ENCODE assay signal across 8 cellular contexts in genomic region chr1:162627662-162628296, GRCh38. TPM values are rescaled to one million over a fixed set of nuclear protein-coding genes. Genes with fewer than 3 reads are reported as not detected.
DNase-seq lines count a peak whose midpoint lies in the region; ATAC-seq, FAIRE-seq and TF ChIP-seq lines count a peak whose summit lies in the region.

No MANE protein-coding gene starts in this region.

- H3K4me2 ChIP-seq in A549 (no peak overlapping the region), PC-3 (ENCODE audit: low read length) (no peak overlapping the region)

- peak in 1 of 2 experiments; percentile 39; a peak in 2 of 5 replicates for TF ChIP-seq RAD21 in A549 (conservative IDR thresholded peaks at IDR 0.05 in 1 of 2, IDR thresholded peaks at IDR 0.05 in 1 of 2)

- no peaks in the 10 kb centered on the region for H4K20me1 ChIP-seq in PC-3 (ENCODE audit: low read length)

- CTCF ChIA-PET in A549 (lab: Yijun Ruan, JAX) (interaction anchor here (0.9 to 2.5 kb wide), 3 partner anchors 10 to 50 kb away, joined by 3 to 7 read pairs (median 6); no protein-coding TSS in a partner anchor), PC-3 (lab: Charles Lee) (interaction anchor here (1.3 kb wide), 1 partner anchor 15 kb away, joined by 3 read pairs; no protein-coding TSS in a partner anchor)

- ATAC-seq in A549 (peak; percentile 77 to 84; a peak in 5 of 6 replicates), PC-3 (peak; percentile 75), GM19455 (IDR thresholded peaks at IDR 0.05; ENCODE audit: unreplicated experiment) (no peak)

- H2AFZ ChIP-seq in PC-3 (ENCODE audit: low read length) = peak overlapping the region; percentile 16; the same call in 1 of the 2 replicates

- H3K4me3 ChIP-seq in A549 = no peak overlapping the region
- H3K4me3 ChIP-seq in PC-3 (ENCODE audit: low read length) = no peak overlapping the region
- H3K4me3 ChIP-seq in fibroblast of the aortic adventitia (ENCODE audit: low read depth, low read length) = no peak overlapping the region
- H3K4me3 ChIP-seq in suprapubic skin = no peak overlapping the region

- WGBS in A549 (ENCODE audit: missing lambda C conversion rate) = 16% methylated on average over 3 of the region's 3 CpGs
- WGBS in suprapubic skin = 68% methylated on average over 3 of the region's 3 CpGs

- POLR2A ChIA-PET in A549 (lab: Yijun Ruan, JAX) = no interaction called here
- POLR2A ChIA-PET in PC-3 (lab: Charles Lee; ENCODE audit: unreplicated experiment) = no interaction called here

- no peak for TF ChIP-seq POLR2A in A549 (IDR thresholded peaks at IDR 0.05; ENCODE audit: low read length)
- TF ChIP-seq POLR2A in suprapubic skin (IDR thresholded peaks at IDR 0.05) = no peak

- intact Hi-C loops in PC-3 (cut with micrococcal nuclease) = loop anchor here (5.0 to 10.0 kb wide), 2 partner anchors 65 to 233 kb away; no protein-coding TSS in a partner anchor

- no peak overlapping the region for H3K27ac ChIP-seq in A549
- H3K27ac ChIP-seq in PC-3 (ENCODE audit: low read length) = no peak overlapping the region
- H3K27ac ChIP-seq in suprapubic skin = no peak overlapping the region

- DNase-seq in A549 (ENCODE audit: low read depth in 1 of 2, low spot score in 1 of 2) = peak; percentile 8 to 45
- DNase-seq in GM10266 (ENCODE audit: extremely low spot score) = no peak
- DNase-seq in PC-3 = peak; percentile 70
- peak; percentile 60 for DNase-seq in fibroblast of the aortic adventitia (ENCODE audit: low read depth)
- DNase-seq in suprapubic skin (ENCODE audit: low spot score in 2 of 2) = no peak
- DNase-seq in C1 segment of cervical spinal cord (lab: John Stamatoyannopoulos, UW) = no peak
- no peak for DNase-seq in activated T-cell treated with anti-CD3 and anti-CD28 coated beads, Interleukin-2, amount 50 U/mL, for 48 hours

- no peaks in the 10 kb centered on the region for H3K36me3 ChIP-seq in PC-3 (ENCODE audit: low read depth, low read length)
- H3K36me3 ChIP-seq in suprapubic skin = no peaks in the 10 kb centered on the region

- H3K4me1 ChIP-seq in A549 (no peaks in the 10 kb centered on the region), PC-3 (ENCODE audit: insufficient read depth, low read length) (no peaks in the 10 kb centered on the region), suprapubic skin (peaks cover 11% of the 10 kb centered on the region)

- H3K9ac ChIP-seq in PC-3 (ENCODE audit: low read length) = no peak overlapping the region

- TF ChIP-seq EP300 in A549 (IDR thresholded peaks at IDR 0.05) (no peak), suprapubic skin (IDR thresholded peaks at IDR 0.05) (no peak)

- no peaks in the 10 kb centered on the region for H3K9me3 ChIP-seq in A549
- no peaks in the 10 kb centered on the region for H3K9me3 ChIP-seq in PC-3 (ENCODE audit: low read length)
- no peaks in the 10 kb centered on the region for H3K9me3 ChIP-seq in suprapubic skin

- no peaks in the 10 kb centered on the region for H3K9me2 ChIP-seq in PC-3 (replicated peaks; ENCODE audit: low read length)

- no peaks in the 10 kb centered on the region for H3K27me3 ChIP-seq in PC-3 (ENCODE audit: low read length)
- no peaks in the 10 kb centered on the region for H3K27me3 ChIP-seq in suprapubic skin

- no peaks in the 10 kb centered on the region for H3K79me2 ChIP-seq in PC-3 (ENCODE audit: low read length)

- peak; percentile 48 for TF ChIP-seq CTCF in A549 (IDR thresholded peaks at IDR 0.05)
- TF ChIP-seq CTCF in GM10266 (IDR thresholded peaks at IDR 0.05; ENCODE audit: control insufficient read depth, insufficient read depth, low read depth, missing control alignments) = peak; percentile 54
- TF ChIP-seq CTCF in PC-3 (conservative IDR thresholded peaks at IDR 0.05; ENCODE audit: low read depth, low read length) = peak; percentile 92
- peak; percentile 50 for TF ChIP-seq CTCF in fibroblast of the aortic adventitia (IDR thresholded peaks at IDR 0.05; ENCODE audit: insufficient read depth, low read length)
- no peak for TF ChIP-seq CTCF in suprapubic skin (IDR thresholded peaks at IDR 0.05)

- H3F3A ChIP-seq in PC-3 (ENCODE audit: low read length, unreplicated experiment) = no peaks in the 10 kb centered on the region

- BruUV-seq in PC-3 (replicated peaks; lab: Mats Ljungman, UMichigan) = no TSS peak

- FAIRE-seq in A549 (lab: Jason Lieb, UNC) = no peak

TF ChIP-seq in A549, 52 proteins besides CTCF, POLR2A, EP300 and RAD21:
- TF ChIP-seq MAX (IDR thresholded peaks at IDR 0.05) (no peak), HOXA7 (CRISPR knock-in tag; IDR thresholded peaks at IDR 0.05) (no peak), PHF8 (IDR thresholded peaks at IDR 0.05; ENCODE audit: borderline replicate concordance, low read depth) (no peak), REST (IDR thresholded peaks at IDR 0.05) (no peak), BHLHE40 (IDR thresholded peaks at IDR 0.05; ENCODE audit: low read depth, low read length) (no peak), ZNF302 (CRISPR knock-in tag; IDR thresholded peaks at IDR 0.05) (no peak), ATOH8 (CRISPR knock-in tag; IDR thresholded peaks at IDR 0.05; ENCODE audit: low read depth) (no peak), ESRRA (IDR thresholded peaks at IDR 0.05; ENCODE audit: borderline replicate concordance, low read length) (no peak), CHD2 (IDR thresholded peaks at IDR 0.05; ENCODE audit: low read length, partially characterized antibody) (no peak), RCOR1 (IDR thresholded peaks at IDR 0.05; ENCODE audit: low read depth, low read length) (no peak), CBX8 (IDR thresholded peaks at IDR 0.05) (no peak), CEBPB (IDR thresholded peaks at IDR 0.05) (no peak), FOSL2 (IDR thresholded peaks at IDR 0.05) (no peak), FOSL2 (CRISPR knock-in tag; IDR thresholded peaks at IDR 0.05) (no peak), FOXS1 (CRISPR knock-in tag; IDR thresholded peaks at IDR 0.05) (no peak), TP53 (CRISPR knock-in tag; IDR thresholded peaks at IDR 0.05) (no peak), CBX2 (IDR thresholded peaks at IDR 0.05; ENCODE audit: borderline replicate concordance, low read depth) (no peak), EHF (CRISPR knock-in tag; IDR thresholded peaks at IDR 0.05) (no peak), HOXB13 (CRISPR knock-in tag; IDR thresholded peaks at IDR 0.05; ENCODE audit: low read depth) (no peak)

RNA-seq across cellular contexts. Expression of gene DDR2, which starts 4.5 kb away (rescaled TPM):
- polyA plus RNA-seq in A549 (2011; rRNA removed) (0.46 and 0.49 TPM in 2 replicates), A549 (2017; fragmentation: RNase III; extraction: RNeasy Plus Mini Kit Qiagen cat#74134 plus additional on column Dnase treatment) (0.12 to 0.14 TPM (median 0.14 TPM) in 3 replicates)
- 0.09 and 0.12 TPM in 2 replicates for polyA plus RNA-seq in A549 (2012; cell fraction: cytosol; rRNA removed)
- 0.20 and 0.29 TPM in 2 replicates for polyA plus RNA-seq in A549 (2012; cell fraction: nucleus; rRNA removed)
- 0.58 and 1.4 TPM in 2 replicates for polyA minus RNA-seq in A549 (2011; rRNA and poly(A)+ RNA removed)
- total RNA-seq in PC-3 (2014; rRNA removed) (0.77 and 1.4 TPM in 2 replicates), fibroblast of the aortic adventitia (ENCODE audit: low replicate concordance) (356 and 379 TPM in 2 replicates), suprapubic skin (10 to 100 TPM in 2 of 4 donors, 1 to 10 TPM in 2; 7.7 to 50.2 (median 13.8) TPM)

Comparison
In these comparisons a context has a peak if more than half of its experiments do, and no peak if none do; other contexts are left out.
1. DNase-seq: peak in A549 (2 of 2), PC-3 (single experiment) and fibroblast of the aortic adventitia (single experiment); none in GM10266 (single experiment), suprapubic skin (0 of 2), C1 segment of cervical spinal cord (0 of 14) and activated T-cell treated with anti-CD3 and anti-CD28 coated beads, Interleukin-2, amount 50 U/mL, for 48 hours (0 of 2).
2. CTCF ChIP-seq: peak in A549 (single experiment), GM10266 (single experiment), PC-3 (single experiment) and fibroblast of the aortic adventitia (single experiment); none in suprapubic skin (0 of 2).